19 cellular contexts compared by ENCODE assay signal in genomic region chr11:35232961-35233360, GRCh38.
A peak's percentile ranks its signal among the peaks of the same experiment; 100 is the strongest.
DNase-seq lines count a peak whose midpoint lies in the region; TF ChIP-seq lines count a peak whose summit lies in the region.
"Had no signal": no experiment of that assay in that cellular context is flagged by ENCODE, and none has a peak within 500 bp of the region (broad histone marks: within the 10 kb centered on the region; RNA-seq: fewer than 3 reads in every experiment).

No MANE protein-coding gene starts in this region.

- no peaks in the 10 kb centered on the region for H3K9me2 ChIP-seq in GM23248 (ENCODE audit: insufficient read depth)

- H4K20me1 ChIP-seq in GM23248 (ENCODE audit: insufficient read depth), result no peaks in the 10 kb centered on the region

- peaks cover 33% of the 10 kb centered on the region for H3K36me3 ChIP-seq in CD4-positive, alpha-beta memory T cell (ENCODE audit: insufficient read depth, low read length)
- H3K36me3 ChIP-seq in GM23248 (ENCODE audit: low read depth), result peaks cover 48% of the 10 kb centered on the region
- peaks cover 30 to 33% of the 10 kb centered on the region in 2 donors for H3K36me3 ChIP-seq in ascending aorta
- peaks cover 25 to 28% of the 10 kb centered on the region in 2 donors for H3K36me3 ChIP-seq in muscle layer of duodenum (ENCODE audit: control insufficient read depth in 1 of 2, insufficient read depth in 2 of 2, low read length in 2 of 2)
- H3K36me3 ChIP-seq: right atrium auricular region had no signal

- H3F3A ChIP-seq in GM23248 (ENCODE audit: insufficient read depth), result peaks cover 93% of the 10 kb centered on the region

- CTCF ChIA-PET in CD4-positive, alpha-beta memory T cell (lab: Charles Lee; ENCODE audit: partially characterized antibody), result interaction anchor here (0.9 to 2.0 kb wide), 9 partner anchors 9 to 233 kb away, joined by 3 to 8 read pairs (median 3); no protein-coding TSS in a partner anchor

- H3K4me1 ChIP-seq in CD4-positive, alpha-beta memory T cell (ENCODE audit: insufficient read depth, low read length), result peaks cover 47% of the 10 kb centered on the region
- H3K4me1 ChIP-seq in GM23248 (ENCODE audit: insufficient read depth) (peaks cover 23% of the 10 kb centered on the region), ascending aorta (no peaks in the 10 kb centered on the region), muscle layer of duodenum (ENCODE audit: control insufficient read depth in 1 of 2, insufficient read depth in 2 of 2, low read length in 2 of 2) (peaks cover 0 to 7% of the 10 kb centered on the region in 2 donors)
- H3K4me1 ChIP-seq: right atrium auricular region had no signal

- no peak overlapping the region for H3K27ac ChIP-seq in CD4-positive, alpha-beta memory T cell (ENCODE audit: low read depth, low read length)
- H3K27ac ChIP-seq in GM23248 (peak overlapping the region; percentile 11; the same call in 1 of the 2 replicates), ascending aorta (peak overlapping the region; percentile 4 to 34), muscle layer of duodenum (ENCODE audit: low read length) (peak overlapping the region; percentile 40)
- H3K27ac ChIP-seq: coronary artery, right atrium auricular region, SK-N-MC had no signal

- intact Hi-C loops in CD4-positive, alpha-beta memory T cell (cut with micrococcal nuclease), result no loop called here
- intact Hi-C loops in ascending aorta (cut with DNase I), result no loop called here

- peaks cover 44 to 82% (median 58%) of the 10 kb centered on the region in 4 donors for H3K4me1 Mint-ChIP-seq in CD4-positive, alpha-beta memory T cell

- H3K9me3 ChIP-seq in CD4-positive, alpha-beta memory T cell (ENCODE audit: control insufficient read depth in 1 of 2, low read length in 2 of 2), result peaks cover 0 to 4% of the 10 kb centered on the region in 2 donors
- no peaks in the 10 kb centered on the region for H3K9me3 ChIP-seq in GM23248 (ENCODE audit: low read depth)
- no peaks in the 10 kb centered on the region for H3K9me3 ChIP-seq in ascending aorta
- H3K9me3 ChIP-seq in muscle layer of duodenum (ENCODE audit: control insufficient read depth in 1 of 2, low read length in 2 of 2), result peaks cover 0 to 2% of the 10 kb centered on the region in 2 donors
- H3K9me3 ChIP-seq: right atrium auricular region, thoracic aorta had no signal

- H3K27me3 ChIP-seq in CD4-positive, alpha-beta memory T cell (ENCODE audit: insufficient read depth, low read length), result no peaks in the 10 kb centered on the region
- no peaks in the 10 kb centered on the region for H3K27me3 ChIP-seq in GM23248 (replicated peaks; ENCODE audit: insufficient read depth)
- no peaks in the 10 kb centered on the region for H3K27me3 ChIP-seq in ascending aorta
- H3K27me3 ChIP-seq in muscle layer of duodenum (ENCODE audit: low read depth, low read length), result no peaks in the 10 kb centered on the region
- H3K27me3 ChIP-seq: right atrium auricular region had no signal

- no peak overlapping the region for H3K4me2 ChIP-seq in GM23248 (ENCODE audit: unreplicated experiment)

- H3K79me2 ChIP-seq in GM23248 (ENCODE audit: insufficient read depth), result no peaks in the 10 kb centered on the region

- H2AFZ ChIP-seq in GM23248, result no peak overlapping the region

- POLR2A ChIA-PET in CD4-positive, alpha-beta memory T cell (lab: Charles Lee; ENCODE audit: partially characterized antibody), result interaction anchor here (0.9 to 5.7 kb wide), 9 partner anchors 9 to 93 kb away, joined by 3 to 72 read pairs (median 5); no protein-coding TSS in a partner anchor

- in situ Hi-C loops in GM23248 (cut with MboI), result no loop called here

- WGBS in GM23248 (ENCODE audit: low coverage in 1 of 2, low lambda C conversion rate in 2 of 2, missing lambda C conversion rate in 2 of 2), 2 experiments, result 91 to 95% methylated on average over 4 of the region's 4 CpGs

- no peak for TF ChIP-seq CTCF in ascending aorta (IDR thresholded peaks at IDR 0.05)

- no peaks in the 10 kb centered on the region for H3K27me3 Mint-ChIP-seq in CD4-positive, alpha-beta memory T cell

- no peak overlapping the region for H3K4me3 ChIP-seq in CD4-positive, alpha-beta memory T cell (ENCODE audit: low read length in 2 of 2)
- no peak overlapping the region for H3K4me3 ChIP-seq in GM23248
- no peak overlapping the region for H3K4me3 ChIP-seq in ascending aorta
- H3K4me3 ChIP-seq in muscle layer of duodenum (ENCODE audit: low read depth in 1 of 2, low read length in 2 of 2), result no peak overlapping the region
- H3K4me3 ChIP-seq: coronary artery, right atrium auricular region, SK-N-MC, thoracic aorta had no signal

- H3K27ac Mint-ChIP-seq in CD4-positive, alpha-beta memory T cell, result peak overlapping the region; percentile 49 to 92 (median 74)

- H3K4me3 Mint-ChIP-seq in CD4-positive, alpha-beta memory T cell, result no peak overlapping the region

- DNase-seq in CD4-positive, alpha-beta memory T cell, result no peak
- DNase-seq in GM23248 (no peak), ascending aorta (ENCODE audit: low spot score in 2 of 2) (no peak), DMS53 (lab: John Stamatoyannopoulos, UW) (no peak), UCSD-AML1 (lab: John Stamatoyannopoulos, UW; ENCODE audit: unreplicated experiment) (no peak), DMS114 treated with DMSO at 0.1 percent for 48 hours (lab: John Stamatoyannopoulos, UW; ENCODE audit: unreplicated experiment) (no peak)
- no peak for DNase-seq in stimulated activated naive CD4-positive, alpha-beta T cell (lab: John Stamatoyannopoulos, UW)
- DNase-seq: activated CD4-positive, alpha-beta T cell treated with anti-CD3 and anti-CD28 coated beads, Interleukin-2, amount 50 U/mL, for 4 hours; COR-L47; erythroblast; GF-D8; HCEC 1CT; MV-4-11; NCI-H524 treated with DMSO at 0.1 percent for 48 hours had no signal

- H3K36me3 Mint-ChIP-seq in CD4-positive, alpha-beta memory T cell, result peaks cover 66 to 69% of the 10 kb centered on the region in 2 donors

- peaks cover 4 to 48% (median 27%) of the 10 kb centered on the region in 8 donors for H3K9me3 Mint-ChIP-seq in CD4-positive, alpha-beta memory T cell

- H3K9ac ChIP-seq in GM23248, result no peak overlapping the region
